Comparison of ENCODE assay signal across 26 cellular contexts in genomic region chr11:64297722-64298358, GRCh38. TPM values are rescaled to one million over a fixed set of nuclear protein-coding genes. Genes with fewer than 3 reads are reported as not detected.
DNase-seq lines count a peak whose midpoint lies in the region; ATAC-seq and TF ChIP-seq lines count a peak whose summit lies in the region.
"Had no signal": no experiment of that assay in that cellular context is flagged by ENCODE, and none has a peak within 500 bp of the region (broad histone marks: within the 10 kb centered on the region; RNA-seq: fewer than 3 reads in every experiment).

No MANE protein-coding gene starts in this region.

- DNase-seq in G401 (ENCODE audit: low spot score) (peak; percentile 43), amygdala (lab: John Stamatoyannopoulos, UW) (no peak), lower leg skin (ENCODE audit: low spot score in 2 of 2) (no peak)
- DNase-seq: activated CD8-positive, alpha-beta T cell treated with anti-CD3 and anti-CD28 coated beads, Interleukin-2, amount 10 ng/mL, durations not matched to agents 7 days and 5 days; activated naive CD4-positive, alpha-beta T cell; activated T-cell treated with anti-CD3 and anti-CD28 coated beads, Interleukin-2, amount 50 U/mL, for 1 hour; aorta; DND-41; foreskin fibroblast; hypothalamus; natural killer cell; NCI-H1436; stimulated activated CD4-positive, alpha-beta T cell treated with anti-CD3 and anti-CD28 coated beads, Interleukin-2, amount 100 ng/mL, for 24 hours; stimulated activated naive CD4-positive, alpha-beta T cell; T1000 had no signal

- no peak overlapping the region for H2AFZ ChIP-seq in neural cell (ENCODE audit: low read depth, low read length)

- no peaks in the 10 kb centered on the region for H3K9me3 ChIP-seq in neural cell (ENCODE audit: low read length)
- H3K9me3 ChIP-seq: tibial nerve had no signal

- TF ChIP-seq CTCF in brain (conservative IDR thresholded peaks at IDR 0.05) (no peak), neural cell (IDR thresholded peaks at IDR 0.05; ENCODE audit: poor library complexity, severe bottlenecking) (no peak), lower leg skin (IDR thresholded peaks at IDR 0.05) (no peak)

- H3K27ac Mint-ChIP-seq in IgD-negative memory B cell (peak overlapping the region in 1 of 3 donors; percentile 7), brain (no peak overlapping the region)
- H3K27ac Mint-ChIP-seq: activated CD8-positive, alpha-beta T cell treated with anti-CD3 and anti-CD28 coated beads, Interleukin-2, amount 10 ng/mL, durations not matched to agents 7 days and 5 days; CD8-positive, alpha-beta T cell; natural killer cell had no signal

- no peak for TF ChIP-seq RAD21 in neural cell (conservative IDR thresholded peaks at IDR 0.05)

- in situ Hi-C loops in G401 (cut with HindIII; ENCODE audit: low sequenced_read_pairs), result no loop called here

- no peak for TF ChIP-seq EP300 in neural cell (conservative IDR thresholded peaks at IDR 0.05; ENCODE audit: poor library complexity, severe bottlenecking)

- no peaks in the 10 kb centered on the region for H3K36me3 ChIP-seq in neural cell (ENCODE audit: insufficient read depth, low read length)
- H3K36me3 ChIP-seq: tibial nerve had no signal

- H3K9me2 ChIP-seq in neural cell (ENCODE audit: insufficient read depth, low read length), result no peaks in the 10 kb centered on the region

- ATAC-seq in HG03354 (IDR thresholded peaks at IDR 0.05; ENCODE audit: poor library complexity, severe bottlenecking, unreplicated experiment), result no peak
- ATAC-seq: activated CD8-positive, alpha-beta T cell treated with anti-CD3 and anti-CD28 coated beads, Interleukin-2, amount 10 ng/mL, durations not matched to agents 7 days and 5 days; CD8-positive, alpha-beta T cell; natural killer cell had no signal

- H3K27me3 Mint-ChIP-seq in IgD-negative memory B cell (peaks cover 60% of the 10 kb centered on the region), brain (peaks cover 93% of the 10 kb centered on the region)

- H3K9me3 Mint-ChIP-seq in IgD-negative memory B cell (no peaks in the 10 kb centered on the region), brain (peaks cover 0 to 3% (median 0%) of the 10 kb centered on the region in 5 experiments)
- H3K9me3 Mint-ChIP-seq: CD8-positive, alpha-beta T cell; central memory CD8-positive, alpha-beta T cell; natural killer cell had no signal

- H3K4me3 ChIP-seq in neural cell (ENCODE audit: low read length) (no peak overlapping the region), lower leg skin (ENCODE audit: low read depth, poor library complexity, severe bottlenecking) (no peak overlapping the region)
- H3K4me3 ChIP-seq: dorsolateral prefrontal cortex, tibial nerve had no signal

- WGBS in lower leg skin, 2 donors, result 64 to 68% methylated on average over 18 of the region's 18 CpGs

- H3K4me1 Mint-ChIP-seq in IgD-negative memory B cell, result peaks cover 11 to 13% (median 12%) of the 10 kb centered on the region in 3 donors
- H3K4me1 Mint-ChIP-seq in brain, result peaks cover 39% of the 10 kb centered on the region

- H3K27ac ChIP-seq in neural cell (ENCODE audit: low read length), result no peak overlapping the region
- H3K27ac ChIP-seq: tibial nerve had no signal

- H3F3A ChIP-seq in neural cell (ENCODE audit: insufficient read depth, low read length, poor library complexity, severe bottlenecking), result no peaks in the 10 kb centered on the region

- peaks cover 89% of the 10 kb centered on the region for H3K27me3 ChIP-seq in neural cell (ENCODE audit: insufficient read depth, low read depth, low read length)

- no peak overlapping the region for H3K9ac ChIP-seq in neural cell (ENCODE audit: low read length)

- no peaks in the 10 kb centered on the region for H4K20me1 ChIP-seq in neural cell (ENCODE audit: insufficient read depth)

- no peak overlapping the region for H3K4me2 ChIP-seq in neural cell (ENCODE audit: low read length)

- H3K79me2 ChIP-seq in neural cell (replicated peaks; ENCODE audit: insufficient read depth, low read length), result no peaks in the 10 kb centered on the region

- intact Hi-C loops in lower leg skin (cut with DNase I; ENCODE audit: low total_unique reads), result no loop called here

- peak overlapping the region in 3 of 4 donors; percentile 29 to 57 (median 53) for H3K4me3 Mint-ChIP-seq in IgD-negative memory B cell
- peak overlapping the region in 4 of 5 experiments; percentile 15 to 65 (median 35) for H3K4me3 Mint-ChIP-seq in brain
- H3K4me3 Mint-ChIP-seq: activated CD8-positive, alpha-beta T cell treated with anti-CD3 and anti-CD28 coated beads, Interleukin-2, amount 10 ng/mL, durations not matched to agents 7 days and 5 days; CD8-positive, alpha-beta T cell; central memory CD8-positive, alpha-beta T cell; natural killer cell had no signal

- TF ChIP-seq POLR2A in lower leg skin (IDR thresholded peaks at IDR 0.05), result no peak

- no peaks in the 10 kb centered on the region for H3K36me3 Mint-ChIP-seq in IgD-negative memory B cell
- no peaks in the 10 kb centered on the region for H3K36me3 Mint-ChIP-seq in brain
- H3K36me3 Mint-ChIP-seq: CD8-positive, alpha-beta T cell; natural killer cell had no signal

TF ChIP-seq in neural cell, 6 proteins besides CTCF, POLR2A, EP300 and RAD21:
- TF ChIP-seq MXI1 (conservative IDR thresholded peaks at IDR 0.05; ENCODE audit: poor library complexity, severe bottlenecking) (no peak), EZH2 (IDR thresholded peaks at IDR 0.05; ENCODE audit: borderline replicate concordance, insufficient read depth, low read length, poor library complexity, severe bottlenecking) (peak; percentile 43)
TF ChIP-seq in neural cell: peak in this region for 1.

RNA-seq across cellular contexts. Expression of gene CATSPERZ, which starts 2.3 kb away (rescaled TPM):
- total RNA-seq in G401 (2014; rRNA removed; shearing (Covaris generic)), result not detected in 2 replicates
- polyA plus RNA-seq in IgD-negative memory B cell, result not detected
- polyA plus RNA-seq in brain (ENCODE audit: insufficient read depth, low read depth, low replicate concordance), result not detected
- 3.4 TPM in 1 of 2 replicates, not detected in the other for polyA plus RNA-seq in neural cell
- polyA minus RNA-seq in neural cell, result not detected in 2 replicates
- not detected for total RNA-seq in lower leg skin
- total RNA-seq: activated CD8-positive, alpha-beta T cell treated with anti-CD3 and anti-CD28 coated beads, Interleukin-2, amount 10 ng/mL, durations not matched to agents 7 days and 5 days; aorta; CD8-positive, alpha-beta T cell; epithelial cell of proximal tubule; kidney epithelial cell; skeletal muscle tissue; tibial nerve had no signal
- polyA plus RNA-seq: aorta had no signal

RNA-seq across cellular contexts. Expression of gene KCNK4, which starts 6.7 kb away (rescaled TPM):
- total RNA-seq in G401 (2014; rRNA removed; shearing (Covaris generic)), result 0.14 TPM in 1 of 2 replicates, not detected in the other
- polyA plus RNA-seq in IgD-negative memory B cell, result not detected
- polyA plus RNA-seq in brain (ENCODE audit: insufficient read depth, low read depth, low replicate concordance), result 3.4 TPM
- polyA plus RNA-seq in neural cell, result 0.60 and 1.0 TPM in 2 replicates
- 0.81 and 1.9 TPM in 2 replicates for polyA minus RNA-seq in neural cell
- total RNA-seq in lower leg skin, result not detected
- total RNA-seq: activated CD8-positive, alpha-beta T cell treated with anti-CD3 and anti-CD28 coated beads, Interleukin-2, amount 10 ng/mL, durations not matched to agents 7 days and 5 days; aorta; CD8-positive, alpha-beta T cell; epithelial cell of proximal tubule; kidney epithelial cell; skeletal muscle tissue had no signal
- polyA plus RNA-seq: aorta had no signal

RNA-seq across cellular contexts. Expression of gene ESRRA, which starts 7.5 kb away (rescaled TPM):
- total RNA-seq in G401 (2014; rRNA removed; shearing (Covaris generic)), result 42.0 and 75.5 TPM in 2 replicates
- polyA plus RNA-seq in IgD-negative memory B cell (11.2 TPM), brain (ENCODE audit: insufficient read depth, low read depth, low replicate concordance) (33.1 TPM), neural cell (29.0 and 30.0 TPM in 2 replicates)
- 20.7 and 25.3 TPM in 2 replicates for polyA minus RNA-seq in neural cell
- 100 to 1,000 TPM in 2 of 4 donors, 10 to 100 TPM in 2; 49.2 to 108 (median 79.3) TPM for total RNA-seq in lower leg skin

RNA-seq across cellular contexts. Expression of gene GPR137, which starts 12.2 kb away (rescaled TPM):
- total RNA-seq in G401 (2014; rRNA removed; shearing (Covaris generic)), result 17.8 and 25.9 TPM in 2 replicates
- polyA plus RNA-seq in IgD-negative memory B cell (19.7 TPM), brain (ENCODE audit: insufficient read depth, low read depth, low replicate concordance) (99.1 TPM), neural cell (34.1 and 40.1 TPM in 2 replicates)
- 22.3 and 22.4 TPM in 2 replicates for polyA minus RNA-seq in neural cell
- 10 to 100 TPM; 12.2 to 31.6 (median 30.4) TPM for total RNA-seq in lower leg skin

RNA-seq across cellular contexts. Expression of gene BAD, which starts 13.4 kb away (rescaled TPM):
- 146 and 183 TPM in 2 replicates for total RNA-seq in G401 (2014; rRNA removed; shearing (Covaris generic))
- polyA plus RNA-seq in IgD-negative memory B cell, result 53.2 TPM
- polyA plus RNA-seq in brain (ENCODE audit: insufficient read depth, low read depth, low replicate concordance), result 196 TPM
- polyA plus RNA-seq in neural cell, result 219 and 228 TPM in 2 replicates
- polyA minus RNA-seq in neural cell, result 79.3 and 82.8 TPM in 2 replicates
- 10 to 100 TPM; 65.9 to 99.7 (median 89.4) TPM for total RNA-seq in lower leg skin
